Comparison of ENCODE assay signal across 32 cellular contexts in the genomic region with DNA sequence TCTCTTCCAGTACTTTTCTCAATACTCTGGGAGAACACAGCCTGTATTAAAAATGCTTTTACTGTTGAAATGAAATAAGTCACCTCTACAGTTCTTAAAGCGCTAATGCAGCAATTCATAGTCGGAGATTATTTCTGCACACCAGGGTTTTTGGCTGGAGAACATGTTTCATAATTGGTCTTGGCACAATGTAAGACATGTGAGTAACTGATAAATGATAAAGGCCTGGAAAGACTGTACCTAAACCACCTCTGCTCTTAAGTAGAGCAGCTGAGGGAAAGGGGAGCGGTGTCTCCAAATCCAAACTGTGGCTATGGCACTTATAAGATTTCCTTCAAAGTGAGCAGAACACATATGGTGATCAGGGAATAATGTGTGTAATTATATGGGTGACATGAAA.
"Had no signal": no experiment of that assay in that cellular context is flagged by ENCODE, and none has a peak within 500 bp of the region (broad histone marks: within the 10 kb centered on the region; RNA-seq: fewer than 3 reads in every experiment).

No MANE protein-coding gene starts in this region.

- H3K4me1 ChIP-seq: Peyer's patch had no signal

- ATAC-seq: activated CD8-positive, alpha-beta memory T cell treated with anti-CD3 and anti-CD28 coated beads, Interleukin-2, amount 10 ng/mL, durations not matched to agents 7 days and 5 days; activated naive CD8-positive, alpha-beta T cell treated with anti-CD3 and anti-CD28 coated beads, Interleukin-2, amount 50 U/mL, for 24 hours; PC-3 had no signal

- H3K4me3 ChIP-seq: Peyer's patch had no signal

- DNase-seq: activated CD4-positive, alpha-beta memory T cell treated with anti-CD3 and anti-CD28 coated beads, Interleukin-2, amount 10 ng/mL, durations not matched to agents 7 days and 5 days; activated CD4-positive, alpha-beta T cell treated with anti-CD3 and anti-CD28 coated beads for 1 hour; activated CD4-positive, alpha-beta T cell treated with anti-CD3 and anti-CD28 coated beads for 48 hours; activated CD4-positive, CD25-positive, alpha-beta regulatory T cell; activated CD8-positive, alpha-beta memory T cell treated with anti-CD3 and anti-CD28 coated beads for 24 hours; activated CD8-positive, alpha-beta memory T cell treated with anti-CD3 and anti-CD28 coated beads, Interleukin-2, amount 10 ng/mL, durations not matched to agents 7 days and 5 days; activated CD8-positive, alpha-beta memory T cell treated with anti-CD3 and anti-CD28 coated beads, Interleukin-2, amount 50 U/mL, for 48 hours; activated effector memory CD4-positive, alpha-beta T cell treated with Interleukin-2 at 50 U/mL for 16 hours; activated naive CD4-positive, alpha-beta T cell treated with anti-CD3 and anti-CD28 coated beads, Interleukin-2, amount 10 ng/mL, durations not matched to agents 7 days and 5 days; activated naive CD8-positive, alpha-beta T cell treated with anti-CD3 and anti-CD28 coated beads, Interleukin-2, amount 50 U/mL, for 24 hours; activated T-cell treated with anti-CD3 and anti-CD28 coated beads, Interleukin-2, amount 50 U/mL, for 48 hours; anterior cingulate cortex; brain microvascular endothelial cell; MM.1S; MV-4-11; NCI-H1092; NCI-H1436 treated with DMSO at 0.1 percent for 48 hours; NCI-H1694 treated with DMSO at 0.1 percent for 48 hours; NCI-H2029; NCI-H510A; NCI-H526; NCI-H748 treated with DMSO at 0.1 percent for 48 hours; NK-92 treated with Interleukin-12 subunit alpha and Interleukin-12 subunit beta, amount 100 ng/mL, for 24 hours; PC-3; Peyer's patch; RPMI8226; SW 1271; T-helper 1 cell; T-helper 2 cell; T-helper 9 cell; WERI-Rb-1 had no signal

- H3K27me3 ChIP-seq: brain microvascular endothelial cell, Peyer's patch had no signal

- H3K36me3 ChIP-seq: brain microvascular endothelial cell, Peyer's patch, WERI-Rb-1 had no signal

- H3K9me3 ChIP-seq: Peyer's patch had no signal

- H3K27ac ChIP-seq: brain microvascular endothelial cell, KMS-11, Peyer's patch, WERI-Rb-1 had no signal
